In genomic region chr6:3023663-3024483, GRCh38 we compare ENCODE assay signal across 8 cellular contexts. TPM values are rescaled to one million over a fixed set of nuclear protein-coding genes. Genes with fewer than 3 reads are reported as not detected.
A peak's percentile ranks its signal among the peaks of the same experiment; 100 is the strongest.
DNase-seq lines count a peak whose midpoint lies in the region; ATAC-seq, FAIRE-seq and TF ChIP-seq lines count a peak whose summit lies in the region.

No MANE protein-coding gene starts in this region.

- peaks cover 51% of the 10 kb centered on the region for H3K4me1 Mint-ChIP-seq in activated T-helper 1 cell treated with anti-CD3 and anti-CD28 coated beads, Interleukin-12 subunit alpha, Interleukin-12 subunit beta, Interleukin-2, Interleukin-4 antibody, amounts not matched to agents 30 ng/mL and 10 ng/mL and 1 ng/mL, durations not matched to agents 14 hours and 24 hours and 36 hours (ENCODE audit: low read depth)

- FAIRE-seq in RCC 7860 (lab: Jason Lieb, UNC): no peak

- peak overlapping the region; percentile 87 for H3K4me3 Mint-ChIP-seq in activated T-helper 1 cell treated with anti-CD3 and anti-CD28 coated beads, Interleukin-12 subunit alpha, Interleukin-12 subunit beta, Interleukin-2, Interleukin-4 antibody, amounts not matched to agents 30 ng/mL and 10 ng/mL and 1 ng/mL, durations not matched to agents 14 hours and 24 hours and 36 hours

- H3K27ac Mint-ChIP-seq in activated T-helper 1 cell treated with anti-CD3 and anti-CD28 coated beads, Interleukin-12 subunit alpha, Interleukin-12 subunit beta, Interleukin-2, Interleukin-4 antibody, amounts not matched to agents 30 ng/mL and 10 ng/mL and 1 ng/mL, durations not matched to agents 14 hours and 24 hours and 36 hours: peak overlapping the region; percentile 91

- H3K4me1 ChIP-seq in foreskin keratinocyte: peaks cover 17% of the 10 kb centered on the region

- ATAC-seq in GM19468 (IDR thresholded peaks at IDR 0.05; ENCODE audit: extremely low read depth, unreplicated experiment): peak; percentile 64
- ATAC-seq in foreskin keratinocyte: peak; percentile 98
- peak; percentile 98 for ATAC-seq in omental fat pad (ENCODE audit: low FRiP score)

- no peaks in the 10 kb centered on the region for H3K27me3 ChIP-seq in foreskin keratinocyte

- H3K36me3 Mint-ChIP-seq in activated T-helper 1 cell treated with anti-CD3 and anti-CD28 coated beads, Interleukin-12 subunit alpha, Interleukin-12 subunit beta, Interleukin-2, Interleukin-4 antibody, amounts not matched to agents 30 ng/mL and 10 ng/mL and 1 ng/mL, durations not matched to agents 14 hours and 24 hours and 36 hours (ENCODE audit: low read depth): peaks cover 27% of the 10 kb centered on the region

- H3K27me3 Mint-ChIP-seq in activated T-helper 1 cell treated with anti-CD3 and anti-CD28 coated beads, Interleukin-12 subunit alpha, Interleukin-12 subunit beta, Interleukin-2, Interleukin-4 antibody, amounts not matched to agents 30 ng/mL and 10 ng/mL and 1 ng/mL, durations not matched to agents 14 hours and 24 hours and 36 hours (ENCODE audit: insufficient read depth): no peaks in the 10 kb centered on the region

- peak overlapping the region; percentile 68 for H3K27ac ChIP-seq in foreskin keratinocyte
- H3K27ac ChIP-seq in temporal lobe (ENCODE audit: low read depth, low read length): peak overlapping the region; percentile 27

- DNase-seq in COLO829 (ENCODE audit: low spot score): peak; percentile 94
- DNase-seq in HPDE6-E6E7 (ENCODE audit: extremely low spot score): peak; percentile 87
- peak; percentile 75 for DNase-seq in RCC 7860 (ENCODE audit: low spot score)
- DNase-seq in activated T-helper 1 cell treated with anti-CD3 and anti-CD28 coated beads, Interleukin-12 subunit alpha, Interleukin-12 subunit beta, Interleukin-2, Interleukin-4 antibody, amounts not matched to agents 30 ng/mL and 10 ng/mL and 1 ng/mL, durations not matched to agents 14 hours and 24 hours and 36 hours (ENCODE audit: low spot score): peak; percentile 87
- peak; percentile 67 to 82 for DNase-seq in foreskin keratinocyte
- DNase-seq in omental fat pad (ENCODE audit: low spot score): peak; percentile 80

- intact Hi-C loops in activated T-helper 1 cell treated with anti-CD3 and anti-CD28 coated beads, Interleukin-12 subunit alpha, Interleukin-12 subunit beta, Interleukin-2, Interleukin-4 antibody, amounts not matched to agents 30 ng/mL and 10 ng/mL and 1 ng/mL, durations not matched to agents 14 hours and 24 hours and 36 hours (cut with micrococcal nuclease): loop anchor here (1.0 kb wide), 4 partner anchors 25 to 94 kb away; partner anchors contain the start of genes BPHL, NQO2 and RIPK1

- peaks cover 4% of the 10 kb centered on the region for H3K9me3 Mint-ChIP-seq in activated T-helper 1 cell treated with anti-CD3 and anti-CD28 coated beads, Interleukin-12 subunit alpha, Interleukin-12 subunit beta, Interleukin-2, Interleukin-4 antibody, amounts not matched to agents 30 ng/mL and 10 ng/mL and 1 ng/mL, durations not matched to agents 14 hours and 24 hours and 36 hours

- TF ChIP-seq CTCF in foreskin keratinocyte (conservative IDR thresholded peaks at IDR 0.05) (no peak), omental fat pad (IDR thresholded peaks at IDR 0.05) (no peak)

RNA-seq across cellular contexts. Expression of gene NQO2, which starts 24.2 kb away (rescaled TPM):
- 30.2 and 34.8 TPM in 2 replicates for total RNA-seq in activated T-helper 1 cell treated with anti-CD3 and anti-CD28 coated beads, Interleukin-12 subunit alpha, Interleukin-12 subunit beta, Interleukin-2, Interleukin-4 antibody, amounts not matched to agents 30 ng/mL and 10 ng/mL and 1 ng/mL, durations not matched to agents 14 hours and 24 hours and 36 hours
- total RNA-seq in foreskin keratinocyte (17.6 and 27.1 TPM in 2 replicates), omental fat pad (10 to 100 TPM; 32.9 to 54.0 (median 48.1) TPM), temporal lobe (6.1 TPM)
- polyA plus RNA-seq in foreskin keratinocyte: 22.8 and 34.0 TPM in 2 replicates

RNA-seq across cellular contexts. Expression of gene RIPK1, which starts 44.4 kb away (rescaled TPM):
- total RNA-seq in activated T-helper 1 cell treated with anti-CD3 and anti-CD28 coated beads, Interleukin-12 subunit alpha, Interleukin-12 subunit beta, Interleukin-2, Interleukin-4 antibody, amounts not matched to agents 30 ng/mL and 10 ng/mL and 1 ng/mL, durations not matched to agents 14 hours and 24 hours and 36 hours: 17.1 and 19.4 TPM in 2 replicates
- total RNA-seq in foreskin keratinocyte (18.6 and 18.8 TPM in 2 replicates), omental fat pad (10 to 100 TPM; 29.6 to 47.0 (median 31.1) TPM), temporal lobe (8.4 TPM)
- 9.1 and 9.3 TPM in 2 replicates for polyA plus RNA-seq in foreskin keratinocyte

RNA-seq across cellular contexts. Expression of gene SERPINB6, which starts 52.5 kb away (rescaled TPM):
- total RNA-seq in activated T-helper 1 cell treated with anti-CD3 and anti-CD28 coated beads, Interleukin-12 subunit alpha, Interleukin-12 subunit beta, Interleukin-2, Interleukin-4 antibody, amounts not matched to agents 30 ng/mL and 10 ng/mL and 1 ng/mL, durations not matched to agents 14 hours and 24 hours and 36 hours: 33.7 and 34.9 TPM in 2 replicates
- total RNA-seq in foreskin keratinocyte: 57.6 and 59.0 TPM in 2 replicates
- polyA plus RNA-seq in foreskin keratinocyte: 81.3 and 86.5 TPM in 2 replicates
- 100 to 1,000 TPM; 134 to 197 (median 158) TPM for total RNA-seq in omental fat pad
- total RNA-seq in temporal lobe: 14.5 TPM

Comparison
In these comparisons a context has a peak if more than half of its experiments do, and no peak if none do; other contexts are left out.
1. Peak in every context shown above with its lines: DNase-seq, ATAC-seq and H3K27ac ChIP-seq.